Comparison of ENCODE assay signal across 1 cellular context in genomic region chr1:225882008-225882698, GRCh38.
TF ChIP-seq lines count a peak whose summit lies in the region.

TSS of gene TMEM63A (minus strand) at chr1:225882380. CDS start at chr1:225877580, 4,800 bp downstream.

TF ChIP-seq in HEK293, 187 proteins besides CTCF, POLR2A, EP300 and RAD21 (continued from another document and continues in another):
- TF ChIP-seq ZNF362 (tag by site-specific recombination; IDR thresholded peaks at IDR 0.05) (no peak), ZNF501 (tag by site-specific recombination; IDR thresholded peaks at IDR 0.05) (peak; percentile 94), ZNF148 (tag by site-specific recombination; IDR thresholded peaks at IDR 0.05; ENCODE audit: borderline replicate concordance) (no peak), ZNF280D (tag by site-specific recombination; IDR thresholded peaks at IDR 0.05) (no peak), ZNF354C (tag by site-specific recombination; IDR thresholded peaks at IDR 0.05; ENCODE audit: borderline replicate concordance, low read depth) (no peak), ZNF274 (IDR thresholded peaks at IDR 0.05; ENCODE audit: low read length) (no peak), ZNF274 (tag by site-specific recombination; IDR thresholded peaks at IDR 0.05; ENCODE audit: borderline replicate concordance) (no peak), INSM2 (tag by site-specific recombination; IDR thresholded peaks at IDR 0.05) (no peak), ZNF248 (tag by site-specific recombination; IDR thresholded peaks at IDR 0.05) (no peak), ZNF341 (tag by site-specific recombination; IDR thresholded peaks at IDR 0.05; ENCODE audit: low read depth) (peak; percentile 60), ZNF561 (tag by site-specific recombination; IDR thresholded peaks at IDR 0.05; ENCODE audit: borderline replicate concordance) (peak; percentile 95), SALL2 (tag by site-specific recombination; IDR thresholded peaks at IDR 0.05; ENCODE audit: borderline replicate concordance) (no peak), ZBTB17 (tag by site-specific recombination; IDR thresholded peaks at IDR 0.05) (peak; percentile 98), ZNF48 (tag by site-specific recombination; IDR thresholded peaks at IDR 0.05) (no peak), ZNF529 (tag by site-specific recombination; IDR thresholded peaks at IDR 0.05; ENCODE audit: insufficient replicate concordance) (no peak), ZNF707 (tag by site-specific recombination; IDR thresholded peaks at IDR 0.05) (no peak), ZNF701 (tag by site-specific recombination; IDR thresholded peaks at IDR 0.05) (no peak), ZSCAN18 (tag by site-specific recombination; IDR thresholded peaks at IDR 0.05) (no peak), SP7 (tag by site-specific recombination; IDR thresholded peaks at IDR 0.05) (peak; percentile 81), ZNF623 (tag by site-specific recombination; IDR thresholded peaks at IDR 0.05) (no peak), GLIS1 (tag by site-specific recombination; IDR thresholded peaks at IDR 0.05) (peak; percentile 95), ZNF76 (tag by site-specific recombination; IDR thresholded peaks at IDR 0.05; ENCODE audit: borderline replicate concordance, low read depth) (peak; percentile 15; the same call in 1 of the 2 replicates), HOXA7 (CRISPR knock-in tag; IDR thresholded peaks at IDR 0.05; ENCODE audit: borderline replicate concordance) (no peak), KLF7 (tag by site-specific recombination; IDR thresholded peaks at IDR 0.05; ENCODE audit: borderline replicate concordance) (no peak; the same call in 1 of the 2 replicates), ZNF211 (tag by site-specific recombination; IDR thresholded peaks at IDR 0.05; ENCODE audit: low read depth) (no peak), ZNF266 (tag by site-specific recombination; IDR thresholded peaks at IDR 0.05; ENCODE audit: low read depth) (no peak), ZNF704 (tag by site-specific recombination; IDR thresholded peaks at IDR 0.05) (no peak), ZNF768 (tag by site-specific recombination; IDR thresholded peaks at IDR 0.05) (no peak; the same call in 1 of the 2 replicates), GFI1B (tag by site-specific recombination; IDR thresholded peaks at IDR 0.05) (no peak), ZNF202 (tag by site-specific recombination; IDR thresholded peaks at IDR 0.05; ENCODE audit: borderline replicate concordance) (no peak), ZNF626 (tag by site-specific recombination; IDR thresholded peaks at IDR 0.05) (no peak), ZNF2 (tag by site-specific recombination; IDR thresholded peaks at IDR 0.05) (peak; percentile 98), AEBP2 (tag by site-specific recombination; IDR thresholded peaks at IDR 0.05; ENCODE audit: borderline replicate concordance) (no peak), ZFHX2 (tag by site-specific recombination; conservative IDR thresholded peaks at IDR 0.05) (peak; percentile 84), ZNF133 (tag by site-specific recombination; IDR thresholded peaks at IDR 0.05) (no peak), ZNF449 (tag by site-specific recombination; IDR thresholded peaks at IDR 0.05) (no peak), REPIN1 (tag by site-specific recombination; IDR thresholded peaks at IDR 0.05; ENCODE audit: low read depth) (0 out of 2 replicates have a peak, but pooled peaks have one; percentile 16), ZNF660 (tag by site-specific recombination; IDR thresholded peaks at IDR 0.05) (no peak; the same call in 1 of the 2 replicates), KLF1 (tag by site-specific recombination; IDR thresholded peaks at IDR 0.05) (peak; percentile 65; the same call in 1 of the 2 replicates), ZNF391 (tag by site-specific recombination; IDR thresholded peaks at IDR 0.05; ENCODE audit: borderline replicate concordance, low read depth) (peak; percentile 46; the same call in 1 of the 2 replicates), ZNF571 (tag by site-specific recombination; IDR thresholded peaks at IDR 0.05) (no peak), ZBTB49 (tag by site-specific recombination; IDR thresholded peaks at IDR 0.05; ENCODE audit: low read depth) (no peak), SETDB1 (IDR thresholded peaks at IDR 0.05; ENCODE audit: insufficient read length, low read length) (no peak), ZBTB44 (tag by site-specific recombination; IDR thresholded peaks at IDR 0.05) (peak; percentile 11; the same call in 1 of the 2 replicates), ZNF777 (tag by site-specific recombination; IDR thresholded peaks at IDR 0.05; ENCODE audit: borderline replicate concordance) (no peak)
